9 cellular contexts compared by ENCODE assay signal in genomic region chr1:91617242-91617837, GRCh38.
A peak's percentile ranks its signal among the peaks of the same experiment; 100 is the strongest.
DNase-seq lines count a peak whose midpoint lies in the region; ATAC-seq and TF ChIP-seq lines count a peak whose summit lies in the region.
"Had no signal": no experiment of that assay in that cellular context is flagged by ENCODE, and none has a peak within 500 bp of the region (broad histone marks: within the 10 kb centered on the region; RNA-seq: fewer than 3 reads in every experiment).

No MANE protein-coding gene starts in this region.

- H3K27me3 ChIP-seq in endodermal cell (ENCODE audit: control insufficient read depth, insufficient read depth, low read length, poor library complexity, severe bottlenecking) (no peaks in the 10 kb centered on the region), psoas muscle (ENCODE audit: insufficient read depth in 3 of 3, low read length in 2 of 3) (no peaks in the 10 kb centered on the region)

- H3K27ac ChIP-seq in endodermal cell (ENCODE audit: low read depth, low read length) (no peak overlapping the region), psoas muscle (no peak overlapping the region)
- H3K27ac ChIP-seq: neutrophil had no signal

- H3K36me3 ChIP-seq in endodermal cell (ENCODE audit: control insufficient read depth, insufficient read depth, low read length) (no peaks in the 10 kb centered on the region), psoas muscle (ENCODE audit: insufficient read depth in 1 of 2, low read depth in 1 of 2) (no peaks in the 10 kb centered on the region)
- H3K36me3 ChIP-seq: neutrophil had no signal

- H3K9me3 ChIP-seq in endodermal cell (ENCODE audit: control insufficient read depth, low read length) = no peaks in the 10 kb centered on the region
- H3K9me3 ChIP-seq in psoas muscle = no peaks in the 10 kb centered on the region
- H3K9me3 ChIP-seq: neutrophil had no signal

- WGBS in endodermal cell (ENCODE audit: insufficient coverage in 1 of 2, insufficient read length in 1 of 2), 2 experiments = 31 to 38% methylated on average over 5 to 6 of the region's 6 CpGs
- 26 to 34% (median 30%) methylated on average over 6 of the region's 6 CpGs for WGBS in psoas muscle, 3 donors

- intact Hi-C loops in psoas muscle (cut with DNase I) = loop anchor here in 1 of 2 donors (5.0 kb wide), 1 partner anchor 310 kb away; no protein-coding TSS in a partner anchor

- H3K9ac ChIP-seq in endodermal cell (ENCODE audit: extremely low read depth, low read length, poor library complexity, severe bottlenecking) = no peak overlapping the region

- H3K27ac Mint-ChIP-seq in endodermal cell = no peak overlapping the region

- H3K4me1 Mint-ChIP-seq in endodermal cell = peaks cover 16% of the 10 kb centered on the region

- H3K4me1 ChIP-seq in endodermal cell (ENCODE audit: control insufficient read depth, insufficient read depth, low read length) = peaks cover under 1% of the 10 kb centered on the region
- H3K4me1 ChIP-seq in psoas muscle = peaks cover 20% of the 10 kb centered on the region

- TF ChIP-seq CTCF in endodermal cell (conservative IDR thresholded peaks at IDR 0.05) (peak; percentile 84), psoas muscle (IDR thresholded peaks at IDR 0.05) (peak; percentile 49)

- H3K4me3 Mint-ChIP-seq in endodermal cell = no peak overlapping the region

- H3K36me3 Mint-ChIP-seq in endodermal cell (ENCODE audit: low read depth) = no peaks in the 10 kb centered on the region

- no peaks in the 10 kb centered on the region for H3K27me3 Mint-ChIP-seq in endodermal cell (ENCODE audit: insufficient read depth)

- peak; percentile 24 for DNase-seq in NCI-H2107 (lab: John Stamatoyannopoulos, UW)
- peak; percentile 89 for DNase-seq in endodermal cell
- DNase-seq in psoas muscle = peak; percentile 44 to 82
- no peak for DNase-seq in stimulated activated CD4-positive, alpha-beta T cell treated with anti-CD3 and anti-CD28 coated beads, Interleukin-2, amount 100 ng/mL, for 48 hours
- no peak for DNase-seq in D341Med (ENCODE audit: low spot score)

- no peaks in the 10 kb centered on the region for H3K9me3 Mint-ChIP-seq in endodermal cell

- peak; percentile 55 for ATAC-seq in GM21529 (IDR thresholded peaks at IDR 0.05; ENCODE audit: unreplicated experiment)
- ATAC-seq in psoas muscle = peak; percentile 71 to 92 (median 91)
- no peak for ATAC-seq in HG02885 (IDR thresholded peaks at IDR 0.05; ENCODE audit: poor library complexity, unreplicated experiment)
- no peak for ATAC-seq in HG02588 (IDR thresholded peaks at IDR 0.05; ENCODE audit: unreplicated experiment)

- H3K4me3 ChIP-seq in endodermal cell (ENCODE audit: low read length) = no peak overlapping the region
- no peak overlapping the region for H3K4me3 ChIP-seq in psoas muscle

Comparison
In these comparisons a context has a peak if more than half of its experiments do, and no peak if none do; other contexts are left out.
1. ATAC-seq: peak in GM21529 (single experiment) and psoas muscle (4 of 4); none in HG02885 (single experiment) and HG02588 (single experiment).
2. DNase-seq: peak in NCI-H2107 (single experiment), endodermal cell (single experiment) and psoas muscle (2 of 2); none in stimulated activated CD4-positive, alpha-beta T cell treated with anti-CD3 and anti-CD28 coated beads, Interleukin-2, amount 100 ng/mL, for 48 hours (0 of 2) and D341Med (single experiment).